In the genomic region with DNA sequence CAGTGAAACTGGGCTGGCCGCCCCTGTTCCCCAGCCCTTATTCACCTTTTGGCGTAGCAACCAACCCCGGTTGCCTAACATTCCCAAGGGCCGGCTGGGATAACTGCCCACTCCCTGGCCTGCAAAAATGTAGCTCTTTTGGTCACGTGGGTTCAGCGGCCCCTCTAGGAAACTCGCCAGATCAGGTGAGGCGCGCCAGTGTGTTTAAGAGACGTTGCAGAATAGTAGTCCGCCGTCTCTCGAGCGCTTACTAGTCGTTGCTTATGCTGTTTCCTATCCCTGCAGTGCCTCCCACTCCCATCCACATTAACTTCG, we compare ENCODE assay signal across 1 cellular context.
TF ChIP-seq lines count a peak whose summit lies in the region.

No MANE protein-coding gene starts in this region.

TF ChIP-seq in HEK293, 187 proteins besides CTCF, POLR2A, EP300 and RAD21 (continued from another document):
- TF ChIP-seq ZNF18 (tag by site-specific recombination; IDR thresholded peaks at IDR 0.05) (no peak), HOXC10 (CRISPR knock-in tag; IDR thresholded peaks at IDR 0.05) (no peak), HIC1 (tag by site-specific recombination; IDR thresholded peaks at IDR 0.05) (no peak), ZNF837 (tag by site-specific recombination; IDR thresholded peaks at IDR 0.05) (no peak), TRIM28 (IDR thresholded peaks at IDR 0.05; ENCODE audit: borderline replicate concordance, low read length) (no peak), ZNF624 (tag by site-specific recombination; IDR thresholded peaks at IDR 0.05) (no peak), ZNF37A (tag by site-specific recombination; IDR thresholded peaks at IDR 0.05) (no peak), ZNF114 (tag by site-specific recombination; IDR thresholded peaks at IDR 0.05) (no peak), KLF10 (tag by site-specific recombination; IDR thresholded peaks at IDR 0.05) (no peak), ZFP69B (tag by site-specific recombination; IDR thresholded peaks at IDR 0.05) (0 out of 2 replicates have a peak, but pooled peaks have one; percentile 4), OSR2 (tag by site-specific recombination; IDR thresholded peaks at IDR 0.05) (no peak), ZBTB49 (tag by site-specific recombination; IDR thresholded peaks at IDR 0.05; ENCODE audit: low read depth) (no peak), KLF1 (tag by site-specific recombination; IDR thresholded peaks at IDR 0.05) (no peak), SP2 (tag by site-specific recombination; IDR thresholded peaks at IDR 0.05) (no peak), TSHZ1 (tag by site-specific recombination; IDR thresholded peaks at IDR 0.05; ENCODE audit: borderline replicate concordance) (no peak)
TF ChIP-seq in HEK293: peak in this region for 5.
